ENCODE assay signal across 8 cellular contexts in genomic region chr11:107799245-107799859, GRCh38. TPM values are rescaled to one million over a fixed set of nuclear protein-coding genes. Genes with fewer than 3 reads are reported as not detected.
DNase-seq lines count a peak whose midpoint lies in the region; ATAC-seq and TF ChIP-seq lines count a peak whose summit lies in the region.

No MANE protein-coding gene starts in this region.

- H3K27ac Mint-ChIP-seq in activated CD4-positive, alpha-beta T cell treated with anti-CD3 and anti-CD28 coated beads, Interleukin-2, amount 10 ng/mL, durations not matched to agents 7 days and 5 days = no peak overlapping the region

- H3K36me3 Mint-ChIP-seq in activated CD4-positive, alpha-beta T cell treated with anti-CD3 and anti-CD28 coated beads, Interleukin-2, amount 10 ng/mL, durations not matched to agents 7 days and 5 days (ENCODE audit: low read depth) = peaks cover 1% of the 10 kb centered on the region

- POLR2A ChIA-PET in activated CD4-positive, alpha-beta T cell treated with anti-CD3 and anti-CD28 coated beads, Interleukin-2, amount 10 ng/mL, durations not matched to agents 7 days and 5 days (lab: Charles Lee) = interaction anchor here (0.5 kb wide), 1 partner anchor 55 kb away, joined by 3 read pairs; no protein-coding TSS in a partner anchor

- no peaks in the 10 kb centered on the region for H3K9me3 Mint-ChIP-seq in activated CD4-positive, alpha-beta T cell treated with anti-CD3 and anti-CD28 coated beads, Interleukin-2, amount 10 ng/mL, durations not matched to agents 7 days and 5 days

- WGBS in lung, 2 donors = 71 to 78% methylated on average over 12 of the region's 12 CpGs

- H3K27me3 ChIP-seq in lung (ENCODE audit: control insufficient read depth, insufficient read depth) = no peaks in the 10 kb centered on the region

- ATAC-seq in GM18502 (IDR thresholded peaks at IDR 0.05; ENCODE audit: poor library complexity, unreplicated experiment) (peak; percentile 87), HG03060 (IDR thresholded peaks at IDR 0.05; ENCODE audit: low read depth, unreplicated experiment) (peak; percentile 60), lung (ENCODE audit: insufficient read depth, low FRiP score) (peak; percentile 87)

- CTCF ChIA-PET in activated CD4-positive, alpha-beta T cell treated with anti-CD3 and anti-CD28 coated beads, Interleukin-2, amount 10 ng/mL, durations not matched to agents 7 days and 5 days (lab: Charles Lee) = interaction anchor here (0.6 to 1.2 kb wide), 3 partner anchors 13 to 521 kb away, joined by 3 to 5 read pairs (median 4); no protein-coding TSS in a partner anchor

- no peaks in the 10 kb centered on the region for H3K9me3 ChIP-seq in lung (ENCODE audit: control insufficient read depth in 2 of 2, insufficient read depth in 1 of 2, low read length in 1 of 2)

- H3K27ac ChIP-seq in lung (ENCODE audit: low read depth in 1 of 2, low read length in 1 of 2) = no peak overlapping the region

- peak; percentile 72 for DNase-seq in AG08395 (ENCODE audit: low spot score)
- peak; percentile 12 for DNase-seq in NCI-H345 treated with DMSO at 0.1 percent for 48 hours (lab: John Stamatoyannopoulos, UW; ENCODE audit: unreplicated experiment)
- DNase-seq in activated CD4-positive, alpha-beta T cell treated with anti-CD3 and anti-CD28 coated beads, Interleukin-2, amount 10 ng/mL, durations not matched to agents 7 days and 5 days = peak; percentile 69
- peak; percentile 48 to 73 for DNase-seq in dermis microvascular lymphatic vessel endothelial cell (ENCODE audit: low read depth in 2 of 2)
- peak; percentile 63 for DNase-seq in lung (ENCODE audit: low spot score)
- DNase-seq in stimulated activated CD8-positive, alpha-beta memory T cell treated with anti-CD3 and anti-CD28 coated beads, Interleukin-15, amount 100 ng/mL, for 4 hours (ENCODE audit: low read depth in 2 of 2) = peak; percentile 6 to 24

- H3K4me3 Mint-ChIP-seq in activated CD4-positive, alpha-beta T cell treated with anti-CD3 and anti-CD28 coated beads, Interleukin-2, amount 10 ng/mL, durations not matched to agents 7 days and 5 days = no peak overlapping the region

- H3K4me3 ChIP-seq in lung = no peak overlapping the region

- H3K27me3 Mint-ChIP-seq in activated CD4-positive, alpha-beta T cell treated with anti-CD3 and anti-CD28 coated beads, Interleukin-2, amount 10 ng/mL, durations not matched to agents 7 days and 5 days = no peaks in the 10 kb centered on the region

- H3K36me3 ChIP-seq in lung (ENCODE audit: control insufficient read depth in 2 of 2, insufficient read depth in 2 of 2, low read length in 2 of 2) = no peaks in the 10 kb centered on the region

- no peaks in the 10 kb centered on the region for H3K4me1 ChIP-seq in lung (ENCODE audit: control insufficient read depth in 2 of 2, insufficient read depth in 2 of 2, low read length in 2 of 2)

- peak; percentile 75 for TF ChIP-seq CTCF in lung (IDR thresholded peaks at IDR 0.05; ENCODE audit: control extremely low read depth, extremely low read depth)

- no peaks in the 10 kb centered on the region for H3K4me1 Mint-ChIP-seq in activated CD4-positive, alpha-beta T cell treated with anti-CD3 and anti-CD28 coated beads, Interleukin-2, amount 10 ng/mL, durations not matched to agents 7 days and 5 days

RNA-seq across cellular contexts. Expression of gene SLC35F2, which starts 59.2 kb away (rescaled TPM):
- total RNA-seq in activated CD4-positive, alpha-beta T cell treated with anti-CD3 and anti-CD28 coated beads, Interleukin-2, amount 10 ng/mL, durations not matched to agents 7 days and 5 days = 1 to 10 TPM; 7.7 to 7.8 TPM
- total RNA-seq in dermis microvascular lymphatic vessel endothelial cell = 43.9 and 90.5 TPM in 2 replicates
- 10 to 100 TPM in 1 of 2 donors, 1 to 10 TPM in 1; 6.0 to 15.7 TPM for total RNA-seq in lung
- polyA plus RNA-seq in lung = 1 to 10 TPM; 5.1 to 5.5 TPM

Comparison
In these comparisons a context has a peak if more than half of its experiments do, and no peak if none do; other contexts are left out.
1. DNase-seq: peak in every context shown above with its lines; median percentile 72 in AG08395; 69 in activated CD4-positive, alpha-beta T cell treated with anti-CD3 and anti-CD28 coated beads, Interleukin-2, amount 10 ng/mL, durations not matched to agents 7 days and 5 days; 63 in lung; 60 in dermis microvascular lymphatic vessel endothelial cell; 15 in stimulated activated CD8-positive, alpha-beta memory T cell treated with anti-CD3 and anti-CD28 coated beads, Interleukin-15, amount 100 ng/mL, for 4 hours; 12 in NCI-H345 treated with DMSO at 0.1 percent for 48 hours.